Comparison of ENCODE assay signal across 11 cellular contexts in the genomic region with DNA sequence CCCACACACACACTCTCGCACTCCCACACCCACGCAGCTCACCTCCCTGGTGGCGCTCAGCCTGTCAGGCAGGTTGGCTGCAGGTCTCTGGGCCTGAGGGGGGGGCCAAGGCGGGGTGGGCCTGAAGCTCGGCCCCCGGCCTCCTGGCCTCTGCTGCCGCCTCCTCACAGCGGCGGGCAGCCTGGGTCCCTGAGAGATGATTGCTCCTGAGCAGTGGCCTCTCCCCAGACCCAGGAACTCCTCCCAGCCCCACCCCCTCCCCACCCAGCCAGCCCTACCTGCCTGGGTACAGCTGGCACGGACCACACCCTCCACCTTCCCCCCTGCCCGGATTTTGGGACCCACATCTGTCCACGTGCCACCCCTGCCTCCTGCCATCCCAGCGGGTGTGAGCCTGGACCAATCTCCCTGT. TPM values are rescaled to one million over a fixed set of nuclear protein-coding genes. Genes with fewer than 3 reads are reported as not detected.
"Had no signal": no experiment of that assay in that cellular context is flagged by ENCODE, and none has a peak within 500 bp of the region (broad histone marks: within the 10 kb centered on the region; RNA-seq: fewer than 3 reads in every experiment).

No MANE protein-coding gene starts in this region.

- H3K4me3 ChIP-seq: gastroesophageal sphincter, sigmoid colon, tibial artery had no signal

- H3K27ac ChIP-seq: brain microvascular endothelial cell, gastroesophageal sphincter, sigmoid colon, tibial artery had no signal

- DNase-seq: activated CD4-positive, alpha-beta T cell treated with anti-CD3 and anti-CD28 coated beads, Interleukin-2, amount 10 ng/mL, durations not matched to agents 7 days and 5 days; activated naive CD8-positive, alpha-beta T cell treated with anti-CD3 and anti-CD28 coated beads, Interleukin-2, amount 10 ng/mL, durations not matched to agents 7 days and 5 days; anterior cingulate cortex; brain microvascular endothelial cell; effector memory CD4-positive, alpha-beta T cell; sigmoid colon; stimulated activated CD4-positive, alpha-beta T cell treated with anti-CD3 and anti-CD28 coated beads, Interleukin-1b, Interleukin-23, amount 100 ng/mL, for 48 hours; SW 1271; tibial artery had no signal

- H3K36me3 ChIP-seq: brain microvascular endothelial cell had no signal

- H3K9me3 ChIP-seq: gastroesophageal sphincter, sigmoid colon, tibial artery had no signal

- ATAC-seq: gastroesophageal sphincter; stimulated activated memory B cell treated with anti-CD40 and anti-IgM and Interleukin-4, amounts not matched to agents 10 μg/mL and 1 μg/mL and 100 μg/mL, for 72 hours had no signal

- H3K27me3 ChIP-seq: brain microvascular endothelial cell had no signal

RNA-seq across cellular contexts. Expression of gene TMEM184A, which starts 4.6 kb away (rescaled TPM):
- total RNA-seq: activated CD4-positive, alpha-beta T cell treated with anti-CD3 and anti-CD28 coated beads, Interleukin-2, amount 10 ng/mL, durations not matched to agents 7 days and 5 days; activated naive CD8-positive, alpha-beta T cell treated with anti-CD3 and anti-CD28 coated beads, Interleukin-2, amount 10 ng/mL, durations not matched to agents 7 days and 5 days had no signal
